ENCODE assay signal across 9 cellular contexts in genomic region chr17:39196820-39197331, GRCh38. TPM values are rescaled to one million over a fixed set of nuclear protein-coding genes. Genes with fewer than 3 reads are reported as not detected.
DNase-seq lines count a peak whose midpoint lies in the region; ATAC-seq and TF ChIP-seq lines count a peak whose summit lies in the region.
"Had no signal": no experiment of that assay in that cellular context is flagged by ENCODE, and none has a peak within 500 bp of the region (broad histone marks: within the 10 kb centered on the region; RNA-seq: fewer than 3 reads in every experiment).

No MANE protein-coding gene starts in this region.

- no peak overlapping the region for H3K27ac ChIP-seq in GM23338 (ENCODE audit: low read depth)
- H3K27ac ChIP-seq in gastroesophageal sphincter: peak overlapping the region; percentile 49 to 95 (median 92)
- peak overlapping the region; percentile 87 to 99 (median 94) for H3K27ac ChIP-seq in gastrocnemius medialis
- H3K27ac ChIP-seq in foreskin keratinocyte: no peak overlapping the region

- peaks cover 47% of the 10 kb centered on the region for H3K4me1 Mint-ChIP-seq in GM23338

- H2AFZ ChIP-seq in GM23338: no peak overlapping the region

- peaks cover 12% of the 10 kb centered on the region for H4K20me1 ChIP-seq in GM23338 (replicated peaks; ENCODE audit: insufficient read depth)

- no peaks in the 10 kb centered on the region for H3K9me3 Mint-ChIP-seq in GM23338

- in situ Hi-C loops in gastrocnemius medialis (cut with MboI; ENCODE audit: low sequenced_read_pairs in 4 of 4): no loop called here

- peak overlapping the region; percentile 88 for H3K4me3 Mint-ChIP-seq in GM23338

- peaks cover 40% of the 10 kb centered on the region for H3K79me2 ChIP-seq in GM23338 (replicated peaks; ENCODE audit: insufficient read depth)

- 0% methylated on average over 1 of the region's 32 CpGs; no CpG with 5 or more reads in 1 of the 2 donors for WGBS in gastroesophageal sphincter (ENCODE audit: low coverage in 1 of 2), 2 donors

- no peak for TF ChIP-seq EP300 in gastroesophageal sphincter (IDR thresholded peaks at IDR 0.05)

- DNase-seq in AG20443 (ENCODE audit: low spot score) (peak; percentile 58), GM23338 (ENCODE audit: low spot score) (peak; percentile 60), gastrocnemius medialis (peak; percentile 72 to 85), foreskin keratinocyte (no peak), mesenteric fat pad (ENCODE audit: low spot score) (no peak), NCI-H2107 (lab: John Stamatoyannopoulos, UW) (no peak)

- no peak overlapping the region for H3K27ac Mint-ChIP-seq in GM23338

- peaks cover 19% of the 10 kb centered on the region for H3K27me3 Mint-ChIP-seq in GM23338 (ENCODE audit: insufficient read depth, low read depth, poor library complexity)

- H3K4me1 ChIP-seq in GM23338 (ENCODE audit: insufficient read depth) (peaks cover 44% of the 10 kb centered on the region), gastroesophageal sphincter (peaks cover 7 to 74% (median 27%) of the 10 kb centered on the region in 3 donors), gastrocnemius medialis (peaks cover 61 to 67% of the 10 kb centered on the region in 2 donors), foreskin keratinocyte (peaks cover 16% of the 10 kb centered on the region)

- peak overlapping the region; percentile 93 for H3K4me3 ChIP-seq in GM23338
- H3K4me3 ChIP-seq in WI38 (ENCODE audit: low read depth, low read length): peak overlapping the region; percentile 66
- H3K4me3 ChIP-seq in gastroesophageal sphincter: peak overlapping the region; percentile 69 to 70
- peak overlapping the region; percentile 62 to 95 (median 87) for H3K4me3 ChIP-seq in gastrocnemius medialis

- H3K9me3 ChIP-seq in gastroesophageal sphincter (no peaks in the 10 kb centered on the region), gastrocnemius medialis (no peaks in the 10 kb centered on the region)

- H3K4me2 ChIP-seq in GM23338: peak overlapping the region; percentile 89

- TF ChIP-seq CTCF in GM23338 (conservative IDR thresholded peaks at IDR 0.05; ENCODE audit: low read depth in 2 of 2) (no peak), WI38 (IDR thresholded peaks at IDR 0.05; ENCODE audit: low read depth, low read length) (no peak), gastroesophageal sphincter (IDR thresholded peaks at IDR 0.05) (no peak), gastrocnemius medialis (IDR thresholded peaks at IDR 0.05 in 4 of 5, conservative IDR thresholded peaks at IDR 0.05 in 1 of 5) (no peak), foreskin keratinocyte (conservative IDR thresholded peaks at IDR 0.05) (no peak)

- H3K36me3 Mint-ChIP-seq in GM23338 (ENCODE audit: low read depth): peaks cover 40% of the 10 kb centered on the region

- peaks cover 23% of the 10 kb centered on the region for H3F3A ChIP-seq in GM23338 (replicated peaks; ENCODE audit: low read depth)

- intact Hi-C loops in gastrocnemius medialis (cut with DNase I; ENCODE audit: low total_unique reads): loop anchor here (10.0 kb wide), 2 partner anchors 468 to 1148 kb away; partner anchors contain the start of genes PNMT and TCAP

- H3K9me2 ChIP-seq in GM23338 (ENCODE audit: insufficient read depth): no peaks in the 10 kb centered on the region

- H3K27me3 ChIP-seq in GM23338 (ENCODE audit: insufficient read depth) (no peaks in the 10 kb centered on the region), gastroesophageal sphincter (no peaks in the 10 kb centered on the region), gastrocnemius medialis (no peaks in the 10 kb centered on the region), foreskin keratinocyte (no peaks in the 10 kb centered on the region)

- H3K36me3 ChIP-seq in GM23338 (ENCODE audit: insufficient read depth) (peaks cover 16% of the 10 kb centered on the region), gastroesophageal sphincter (peaks cover 0 to 35% of the 10 kb centered on the region in 2 donors), gastrocnemius medialis (peaks cover 0 to 9% of the 10 kb centered on the region in 2 donors)

- ATAC-seq in GM23338 (peak; percentile 4), gastroesophageal sphincter (no peak), gastrocnemius medialis (peak; percentile 5 to 6), foreskin keratinocyte (no peak)

- no peak for TF ChIP-seq POLR2A in gastroesophageal sphincter (IDR thresholded peaks at IDR 0.05)
- no peak for TF ChIP-seq POLR2A in gastrocnemius medialis (IDR thresholded peaks at IDR 0.05)

TF ChIP-seq in GM23338, 12 proteins besides CTCF, POLR2A, EP300 and RAD21 (continues in another document):
- no peak for TF ChIP-seq REST (IDR thresholded peaks at IDR 0.05; ENCODE audit: unreplicated experiment)
- TF ChIP-seq EZH2phosphoT487 (IDR thresholded peaks at IDR 0.05; ENCODE audit: unreplicated experiment): no peak

RNA-seq across cellular contexts. Expression of gene CACNB1, which starts 0.6 kb away (rescaled TPM):
- total RNA-seq in GM23338 (2014; rRNA removed; shearing (Covaris generic)): 12.5 and 13.1 TPM in 2 replicates
- 7.8 and 8.4 TPM in 2 replicates for polyA plus RNA-seq in GM23338 (2016; fragmentation: Nextera tagmentation; extraction: Ambion mirVana)
- 1 to 10 TPM; 3.6 to 7.9 (median 5.9) TPM for total RNA-seq in gastroesophageal sphincter
- 100 to 1,000 TPM; 236 to 432 (median 340) TPM for total RNA-seq in gastrocnemius medialis
- 6.2 and 7.9 TPM in 2 replicates for total RNA-seq in foreskin keratinocyte
- polyA plus RNA-seq in foreskin keratinocyte: 5.2 TPM in 2 replicates
- total RNA-seq in mesenteric fat pad: 5.1 TPM

RNA-seq across cellular contexts. Expression of gene RPL19, which starts 3.2 kb away (rescaled TPM):
- total RNA-seq in GM23338 (2014; rRNA removed; shearing (Covaris generic)): 1,594 and 1,843 TPM in 2 replicates
- polyA plus RNA-seq in GM23338 (2016; fragmentation: Nextera tagmentation; extraction: Ambion mirVana) (2,627 and 2,838 TPM in 2 replicates), foreskin keratinocyte (3,348 and 3,422 TPM in 2 replicates)
- total RNA-seq in gastroesophageal sphincter (1,000 to 10,000 TPM; 1,562 to 3,160 (median 2,477) TPM), gastrocnemius medialis (1,000 to 10,000 TPM; 1,960 to 2,584 (median 2,358) TPM), foreskin keratinocyte (2,499 and 2,540 TPM in 2 replicates), mesenteric fat pad (1,346 TPM)

RNA-seq across cellular contexts. Expression of gene STAC2, which starts 28.9 kb away (rescaled TPM):
- 1.7 and 3.1 TPM in 2 replicates for total RNA-seq in GM23338 (2014; rRNA removed; shearing (Covaris generic))
- 1.9 and 2.0 TPM in 2 replicates for polyA plus RNA-seq in GM23338 (2016; fragmentation: Nextera tagmentation; extraction: Ambion mirVana)
- under 1 TPM in 2 of 4 donors, not detected in 2; 0.13 to 0.57 TPM for total RNA-seq in gastroesophageal sphincter
- total RNA-seq in gastrocnemius medialis: not detected
- not detected in 2 replicates for total RNA-seq in foreskin keratinocyte
- polyA plus RNA-seq in foreskin keratinocyte: not detected in 2 replicates
- total RNA-seq in mesenteric fat pad: 0.16 TPM

RNA-seq across cellular contexts. Expression of gene ARL5C, which starts 30.9 kb away (rescaled TPM):
- total RNA-seq in GM23338 (2014; rRNA removed; shearing (Covaris generic)): not detected in 2 replicates
- not detected in 2 replicates for polyA plus RNA-seq in GM23338 (2016; fragmentation: Nextera tagmentation; extraction: Ambion mirVana)
- total RNA-seq in gastroesophageal sphincter: not detected
- total RNA-seq in gastrocnemius medialis: under 1 TPM in 2 of 4 donors, not detected in 2; 0.20 to 0.22 TPM
- not detected in 2 replicates for total RNA-seq in foreskin keratinocyte
- polyA plus RNA-seq in foreskin keratinocyte: not detected in 2 replicates
- not detected for total RNA-seq in mesenteric fat pad
- total RNA-seq: M059J had no signal

RNA-seq across cellular contexts. Expression of gene PLXDC1, which starts 45.4 kb away (rescaled TPM):
- 0.28 and 0.39 TPM in 2 replicates for total RNA-seq in GM23338 (2014; rRNA removed; shearing (Covaris generic))
- 0.75 and 0.91 TPM in 2 replicates for polyA plus RNA-seq in GM23338 (2016; fragmentation: Nextera tagmentation; extraction: Ambion mirVana)
- 10 to 100 TPM in 3 of 4 donors, 1 to 10 TPM in 1; 5.5 to 21.6 (median 17.4) TPM for total RNA-seq in gastroesophageal sphincter
- total RNA-seq in gastrocnemius medialis: 1 to 10 TPM in 3 of 4 donors, under 1 TPM in 1; 0.49 to 4.5 (median 2.4) TPM
- total RNA-seq in foreskin keratinocyte: 0.27 and 0.28 TPM in 2 replicates
- polyA plus RNA-seq in foreskin keratinocyte: 0.14 and 0.17 TPM in 2 replicates
- total RNA-seq in mesenteric fat pad: 6.3 TPM

Comparison
In these comparisons a context has a peak if more than half of its experiments do, and no peak if none do; other contexts are left out.
1. DNase-seq: peak in AG20443 (single experiment), GM23338 (single experiment) and gastrocnemius medialis (2 of 2); none in foreskin keratinocyte (0 of 2), mesenteric fat pad (single experiment) and NCI-H2107 (single experiment).
2. ATAC-seq: peak in GM23338 (single experiment) and gastrocnemius medialis (2 of 2); none in gastroesophageal sphincter (single experiment) and foreskin keratinocyte (single experiment).
3. H3K27ac ChIP-seq: peak in gastroesophageal sphincter (4 of 4) and gastrocnemius medialis (4 of 4); none in GM23338 (single experiment) and foreskin keratinocyte (single experiment).
4. RNA of gene CACNB1, which starts 0.6 kb away (total RNA-seq): 236 to 432 TPM in gastrocnemius medialis; 12.5 to 13.1 TPM in GM23338, 3.6 to 7.9 TPM in gastroesophageal sphincter, 6.2 to 7.9 TPM in foreskin keratinocyte and 5.1 TPM in mesenteric fat pad (single experiment); every median in the first group is over 10 times any median in the second.
5. Peak in every context shown above with its lines, with median percentiles within 50 percentile points of each other: H3K4me3 ChIP-seq.